Comparison of ENCODE assay signal across 19 cellular contexts in the genomic region with DNA sequence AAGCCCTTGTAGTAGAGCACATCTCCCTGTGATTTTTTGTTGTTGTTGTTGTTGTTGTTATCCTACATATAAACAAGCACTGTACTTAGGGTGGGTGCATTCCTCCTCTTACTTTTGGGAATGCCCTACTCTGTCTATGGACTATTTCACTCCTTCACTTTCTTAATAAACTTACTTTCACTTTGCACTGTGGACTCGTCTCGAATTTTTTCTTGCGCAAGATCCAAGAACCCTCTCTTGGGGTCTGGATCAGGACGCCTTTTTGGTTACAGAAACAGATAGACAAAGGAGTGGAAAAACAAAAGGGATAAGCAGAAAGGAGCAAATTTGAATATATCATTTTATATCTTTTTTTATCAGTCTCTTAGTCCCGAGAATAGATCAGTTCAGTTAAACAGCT. TPM values are rescaled to one million over a fixed set of nuclear protein-coding genes. Genes with fewer than 3 reads are reported as not detected.
DNase-seq lines count a peak whose midpoint lies in the region; ATAC-seq and TF ChIP-seq lines count a peak whose summit lies in the region.
"Had no signal": no experiment of that assay in that cellular context is flagged by ENCODE, and none has a peak within 500 bp of the region (broad histone marks: within the 10 kb centered on the region; RNA-seq: fewer than 3 reads in every experiment).

No MANE protein-coding gene starts in this region.

- H3K4me2 ChIP-seq in osteoblast (ENCODE audit: insufficient read depth, low read length): peak overlapping the region; percentile 66

- no peaks in the 10 kb centered on the region for H3K36me3 ChIP-seq in osteoblast (ENCODE audit: insufficient read depth, low read length)
- H3K36me3 ChIP-seq in vagina: no peaks in the 10 kb centered on the region
- H3K36me3 ChIP-seq in Peyer's patch: peaks cover 0 to 3% (median 0%) of the 10 kb centered on the region in 3 donors

- H3K9me3 ChIP-seq in osteoblast (ENCODE audit: low read depth, low read length) (no peaks in the 10 kb centered on the region), vagina (no peaks in the 10 kb centered on the region), Peyer's patch (no peaks in the 10 kb centered on the region)
- H3K9me3 ChIP-seq: spleen, upper lobe of left lung had no signal

- H3K4me3 ChIP-seq in osteoblast (ENCODE audit: insufficient read depth, low read length) (peak overlapping the region; percentile 67), vagina (no peak overlapping the region), Peyer's patch (peak overlapping the region in 1 of 4 donors; percentile 14)

- peaks cover 19% of the 10 kb centered on the region for H3K4me1 ChIP-seq in osteoblast (ENCODE audit: insufficient read depth, low read length)
- H3K4me1 ChIP-seq in vagina: peaks cover 13% of the 10 kb centered on the region
- H3K4me1 ChIP-seq in Peyer's patch: no peaks in the 10 kb centered on the region
- H3K4me1 ChIP-seq: spleen had no signal

- H3K27me3 ChIP-seq in osteoblast (ENCODE audit: insufficient read depth, low read length): no peaks in the 10 kb centered on the region
- no peaks in the 10 kb centered on the region for H3K27me3 ChIP-seq in vagina
- no peaks in the 10 kb centered on the region for H3K27me3 ChIP-seq in Peyer's patch
- H3K27me3 ChIP-seq: spleen, upper lobe of left lung had no signal

- TF ChIP-seq POLR2A in vagina (IDR thresholded peaks at IDR 0.05) (no peak), Peyer's patch (IDR thresholded peaks at IDR 0.05) (no peak)

- intact Hi-C loops in Right ventricle myocardium inferior (cut with DNase I) (no loop called here), cardiac septum (cut with DNase I) (no loop called here), Right ventricle myocardium superior (cut with DNase I) (no loop called here), vagina (cut with DNase I) (no loop called here)

- DNase-seq in Right ventricle myocardium inferior (ENCODE audit: missing footprints) (no peak), cardiac septum (ENCODE audit: low spot score) (no peak), Right ventricle myocardium superior (no peak), osteoblast (ENCODE audit: insufficient read length, low spot score, missing footprints) (no peak), vagina (ENCODE audit: extremely low spot score in 2 of 2) (no peak), Peyer's patch (no peak), amniotic stem cell (lab: John Stamatoyannopoulos, UW) (no peak)
- no peak for DNase-seq in stimulated activated naive CD4-positive, alpha-beta T cell (lab: John Stamatoyannopoulos, UW)
- DNase-seq: 8988T; activated naive CD4-positive, alpha-beta T cell treated with anti-CD3 and anti-CD28 coated beads, Interleukin-2, amount 10 ng/mL, durations not matched to agents 7 days and 5 days; CD4-positive, CD25-positive, alpha-beta regulatory T cell; DMS79; kidney; NCI-H1417 treated with DMSO at 0.1 percent for 48 hours; NCI-H748 treated with DMSO at 0.1 percent for 48 hours; spleen; upper lobe of left lung had no signal

- no peaks in the 10 kb centered on the region for H4K20me1 ChIP-seq in osteoblast (ENCODE audit: insufficient read depth, low read length)

- H3K27ac ChIP-seq in osteoblast (ENCODE audit: low read depth, low read length): no peak overlapping the region
- H3K27ac ChIP-seq in vagina: peak overlapping the region; percentile 15
- peak overlapping the region in 1 of 4 donors; percentile 37 for H3K27ac ChIP-seq in Peyer's patch
- H3K27ac ChIP-seq: epithelial cell of prostate, upper lobe of left lung had no signal

- H3K79me2 ChIP-seq in osteoblast (ENCODE audit: insufficient read depth, low read length): no peaks in the 10 kb centered on the region

- TF ChIP-seq CTCF in osteoblast (IDR thresholded peaks at IDR 0.05; ENCODE audit: extremely low read depth, low read depth, low read length) (no peak), vagina (IDR thresholded peaks at IDR 0.05) (no peak), Peyer's patch (IDR thresholded peaks at IDR 0.05) (no peak)

- ATAC-seq in Right ventricle myocardium inferior: peak; percentile 53
- peak; percentile 69 for ATAC-seq in Right ventricle myocardium superior (ENCODE audit: poor library complexity)
- ATAC-seq: HCT116 had no signal

- H2AFZ ChIP-seq in osteoblast (ENCODE audit: low read length): peak overlapping the region; percentile 53

RNA-seq across cellular contexts. Expression of gene PAIP1, which starts 14.4 kb away (rescaled TPM):
- total RNA-seq in Right ventricle myocardium inferior (130 TPM), cardiac septum (118 TPM), Right ventricle myocardium superior (120 TPM), osteoblast (122 and 127 TPM in 2 replicates), vagina (67.0 TPM), Peyer's patch (10 to 100 TPM; 45.9 to 61.1 (median 48.9) TPM)

RNA-seq across cellular contexts. Expression of gene NNT, which starts 31.7 kb away (rescaled TPM):
- total RNA-seq in Right ventricle myocardium inferior: 563 TPM
- total RNA-seq in cardiac septum: 396 TPM
- 573 TPM for total RNA-seq in Right ventricle myocardium superior
- total RNA-seq in osteoblast: 94.8 and 101 TPM in 2 replicates
- total RNA-seq in vagina: 40.3 TPM
- 10 to 100 TPM; 30.5 to 59.7 (median 44.5) TPM for total RNA-seq in Peyer's patch

RNA-seq across cellular contexts. Expression of gene C5orf34, which starts 56.3 kb away (rescaled TPM):
- total RNA-seq in Right ventricle myocardium inferior: 0.73 TPM
- 0.22 TPM for total RNA-seq in cardiac septum
- total RNA-seq in Right ventricle myocardium superior: 0.40 TPM
- 1.8 and 3.8 TPM in 2 replicates for total RNA-seq in osteoblast
- total RNA-seq in vagina: not detected
- 1 to 10 TPM in 2 of 4 donors, under 1 TPM in 2; 0.47 to 7.4 (median 1.3) TPM for total RNA-seq in Peyer's patch
